8 cellular contexts compared by ENCODE assay signal in the genomic region with DNA sequence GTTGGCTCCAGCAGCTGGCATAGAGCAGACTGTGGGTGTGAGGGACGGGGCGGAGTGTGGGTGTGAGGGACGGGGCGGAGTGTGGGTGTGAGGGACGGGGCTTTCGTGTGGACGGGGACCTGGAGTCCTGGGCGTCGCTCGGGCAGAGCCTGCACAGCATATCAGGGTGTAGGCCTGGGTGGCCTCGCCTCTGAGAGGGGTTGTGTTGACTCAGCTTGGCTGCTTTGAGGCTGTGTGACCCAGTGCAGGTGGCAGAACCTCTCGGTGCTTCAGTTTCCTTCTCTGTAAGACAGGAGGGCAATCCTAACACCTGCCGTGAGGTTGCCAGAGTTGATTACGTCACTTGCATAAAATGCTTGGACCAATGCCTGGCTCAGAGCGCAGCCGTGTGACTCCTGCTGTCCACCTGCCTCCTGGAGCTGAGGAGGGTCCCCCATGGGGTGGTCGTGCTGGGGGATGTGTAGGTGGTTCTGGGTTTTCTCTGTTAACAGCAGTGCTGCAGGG. TPM values are rescaled to one million over a fixed set of nuclear protein-coding genes. Genes with fewer than 3 reads are reported as not detected.
DNase-seq lines count a peak whose midpoint lies in the region; ATAC-seq, FAIRE-seq and TF ChIP-seq lines count a peak whose summit lies in the region.

No MANE protein-coding gene starts in this region.

- POLR2A ChIA-PET in A673 (lab: Charles Lee; ENCODE audit: low non-redundant PET) = interaction anchor here (0.5 kb wide), 1 partner anchor 526 kb away, joined by 5 read pairs; no protein-coding TSS in a partner anchor

- CTCF ChIA-PET in A673 (lab: Charles Lee) = no interaction called here

- TF ChIP-seq CTCF in A673 (conservative IDR thresholded peaks at IDR 0.05; ENCODE audit: low read depth, low read length) (no peak), bronchial epithelial cell (IDR thresholded peaks at IDR 0.05; ENCODE audit: insufficient read depth, low read length, severe bottlenecking) (no peak)

- H3K4me3 ChIP-seq in A673 (ENCODE audit: low read depth, low read length, poor library complexity, severe bottlenecking) = no peak overlapping the region
- H3K4me3 ChIP-seq in bronchial epithelial cell (ENCODE audit: low read depth, low read length) = no peak overlapping the region

- H3K27me3 ChIP-seq in A673 (replicated peaks; ENCODE audit: insufficient read depth, low read depth, low read length, poor library complexity) = no peaks in the 10 kb centered on the region
- no peaks in the 10 kb centered on the region for H3K27me3 ChIP-seq in bronchial epithelial cell (ENCODE audit: control insufficient read depth, insufficient read depth, low read length)

- H3K4me1 ChIP-seq in A673 (ENCODE audit: insufficient read depth, low read length, poor library complexity, severe bottlenecking) = peaks cover 50% of the 10 kb centered on the region

- FAIRE-seq in bronchial epithelial cell (lab: Jason Lieb, UNC) = peak; percentile 70

- no peak for DNase-seq in A673 (ENCODE audit: low spot score)
- peak in 72 of 76 experiments; percentile 26 to 89 (median 66) for DNase-seq in HUDEP-2 (lab: John Stamatoyannopoulos, UW; ENCODE audit: unreplicated experiment in 76 of 76)
- DNase-seq in bronchial epithelial cell (ENCODE audit: low read depth) = peak; percentile 49
- DNase-seq in myocyte (ENCODE audit: low read depth) = peak; percentile 51
- DNase-seq in Ammon's horn (ENCODE audit: low spot score) = no peak

- ATAC-seq in GM21619 (IDR thresholded peaks at IDR 0.05; ENCODE audit: unreplicated experiment) (no peak), GM19351 (IDR thresholded peaks at IDR 0.05; ENCODE audit: unreplicated experiment) (no peak), HG03565 (IDR thresholded peaks at IDR 0.05; ENCODE audit: unreplicated experiment) (no peak)

- H3K27ac ChIP-seq in A673 (ENCODE audit: low read depth, low read length, poor library complexity, severe bottlenecking) = peak overlapping the region; percentile 47

- H3K36me3 ChIP-seq in A673 (ENCODE audit: insufficient read depth, low read length, poor library complexity, severe bottlenecking) (peaks cover 2% of the 10 kb centered on the region), bronchial epithelial cell (ENCODE audit: control insufficient read depth, insufficient read depth, low read length) (peaks cover 34% of the 10 kb centered on the region)

- no peaks in the 10 kb centered on the region for H3K9me3 ChIP-seq in A673 (ENCODE audit: low read depth, low read length, poor library complexity, severe bottlenecking)

- no TSS peak for BruUV-seq in A673 (replicated peaks; lab: Mats Ljungman, UMichigan)

- intact Hi-C loops in A673 (cut with micrococcal nuclease; ENCODE audit: unreplicated experiment) = no loop called here

RNA-seq across cellular contexts. Expression of a gene that starts 15.3 kb away (rescaled TPM):
- total RNA-seq in A673 (2021) = 114 and 116 TPM in 2 replicates
- 535 and 591 TPM in 2 replicates for total RNA-seq in bronchial epithelial cell
- total RNA-seq in myocyte = 55.6 and 87.0 TPM in 2 replicates
- 212 TPM for polyA plus RNA-seq in myocyte (2012)

RNA-seq across cellular contexts. Expression of a gene that starts 41.9 kb away (rescaled TPM):
- total RNA-seq in A673 (2021) (44.1 and 55.9 TPM in 2 replicates), bronchial epithelial cell (31.3 and 139 TPM in 2 replicates), myocyte (6.9 and 12.5 TPM in 2 replicates)
- 112 TPM for polyA plus RNA-seq in myocyte (2012)

RNA-seq across cellular contexts. Expression of a gene that starts 55.2 kb away (rescaled TPM):
- total RNA-seq in A673 (2021) = 72.5 and 86.4 TPM in 2 replicates
- 27.1 and 34.5 TPM in 2 replicates for total RNA-seq in bronchial epithelial cell
- total RNA-seq in myocyte = 21.6 and 22.5 TPM in 2 replicates
- polyA plus RNA-seq in myocyte (2012) = 24.9 TPM

Comparison
In these comparisons a context has a peak if more than half of its experiments do, and no peak if none do; other contexts are left out.
1. DNase-seq: peak in HUDEP-2 (72 of 76), bronchial epithelial cell (single experiment) and myocyte (single experiment); none in A673 (single experiment) and Ammon's horn (single experiment).